ENCODE assay signal across 8 cellular contexts in the genomic region with DNA sequence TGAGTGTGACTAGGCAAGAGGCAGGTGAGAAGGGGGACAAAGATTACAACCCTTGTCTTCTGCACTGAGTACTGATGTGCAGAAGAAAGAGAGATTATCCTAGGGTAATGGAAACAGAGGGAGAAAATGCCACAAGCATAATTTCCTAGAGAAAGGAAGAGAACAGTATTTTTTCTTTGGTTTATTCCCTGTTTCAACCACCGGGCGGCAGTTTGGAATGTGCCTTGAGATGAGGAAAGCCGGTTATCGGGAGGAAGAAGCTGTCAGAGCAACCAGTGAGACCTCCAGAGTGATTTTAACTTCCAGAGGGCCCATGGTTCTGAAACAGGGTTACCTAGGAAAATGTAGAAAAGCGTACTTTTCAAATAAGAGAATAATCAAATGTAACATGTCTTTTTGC.
DNase-seq lines count a peak whose midpoint lies in the region; ATAC-seq, FAIRE-seq and TF ChIP-seq lines count a peak whose summit lies in the region.

No MANE protein-coding gene starts in this region.

- H2AFZ ChIP-seq in fibroblast of lung (ENCODE audit: low read length), result no peak overlapping the region

- FAIRE-seq in A549 (lab: Jason Lieb, UNC), result no peak

- CTCF ChIA-PET in A549 (lab: Yijun Ruan, JAX), result interaction anchor here (0.8 to 1.2 kb wide), 3 partner anchors 14 to 238 kb away, joined by 5 read pairs; no protein-coding TSS in a partner anchor

- intact Hi-C loops in stomach (cut with DNase I; ENCODE audit: low total_unique reads), result loop anchor here (10.0 kb wide), 1 partner anchor 283 kb away; no protein-coding TSS in a partner anchor

- no peaks in the 10 kb centered on the region for H4K20me1 ChIP-seq in fibroblast of lung (ENCODE audit: control insufficient read depth, extremely low read depth, insufficient read depth, low read length)

- no peak for TF ChIP-seq POLR2A in A549 (IDR thresholded peaks at IDR 0.05; ENCODE audit: low read length)
- TF ChIP-seq POLR2A in stomach (IDR thresholded peaks at IDR 0.05), result no peak

- TF ChIP-seq RAD21 in A549 (conservative IDR thresholded peaks at IDR 0.05 in 1 of 2, IDR thresholded peaks at IDR 0.05 in 1 of 2), result peak; percentile 40 to 46; a peak in 3 of 5 replicates

- WGBS in A549 (ENCODE audit: missing lambda C conversion rate), result 39% methylated on average over 5 of the region's 5 CpGs
- 31 to 58% (median 42%) methylated on average over 5 of the region's 5 CpGs for WGBS in stomach, 5 donors

- H3K9me3 ChIP-seq in A549 (no peaks in the 10 kb centered on the region), fibroblast of lung (ENCODE audit: control insufficient read depth, insufficient read depth, low read depth, low read length) (no peaks in the 10 kb centered on the region), stomach (no peaks in the 10 kb centered on the region)

- TF ChIP-seq CTCF in A549 (IDR thresholded peaks at IDR 0.05) (peak; percentile 46), GM12873 (IDR thresholded peaks at IDR 0.05; ENCODE audit: insufficient read depth, low read depth, low read length, missing control alignments) (peak; percentile 26), fibroblast of lung (conservative IDR thresholded peaks at IDR 0.05 in 1 of 2, IDR thresholded peaks at IDR 0.05 in 1 of 2; ENCODE audit: low read depth in 1 of 2, low read length in 2 of 2) (peak; percentile 57 to 63), stomach (IDR thresholded peaks at IDR 0.05) (peak in 3 of 7 experiments; percentile 12 to 48 (median 31))

- peak in 1 of 2 experiments; percentile 66; a peak in 2 of 6 replicates for ATAC-seq in A549
- no peak for ATAC-seq in HG03039 (IDR thresholded peaks at IDR 0.05; ENCODE audit: unreplicated experiment)

- H3K36me3 ChIP-seq in fibroblast of lung (ENCODE audit: control insufficient read depth, insufficient read depth, low read length), result peaks cover 4% of the 10 kb centered on the region
- peaks cover 0 to 33% (median 26%) of the 10 kb centered on the region in 4 donors for H3K36me3 ChIP-seq in stomach

- H3K4me1 ChIP-seq in A549 (peaks cover 19% of the 10 kb centered on the region; the same call in 2 of the 3 replicates), fibroblast of lung (ENCODE audit: control insufficient read depth, extremely low read depth, insufficient read depth, low read length) (no peaks in the 10 kb centered on the region), stomach (peaks cover 0 to 25% (median 10%) of the 10 kb centered on the region in 4 donors)

- H3K4me3 ChIP-seq in A549 (no peak overlapping the region), fibroblast of lung (replicated peaks in 1 of 4; ENCODE audit: control extremely low read depth in 1 of 4, insufficient read depth in 1 of 4, low read depth in 3 of 4, low read length in 4 of 4) (no peak overlapping the region), stomach (no peak overlapping the region)

- H3K4me2 ChIP-seq in A549 (no peak overlapping the region), fibroblast of lung (ENCODE audit: extremely low read depth, insufficient read depth, low read length) (no peak overlapping the region)

- H3K9ac ChIP-seq in fibroblast of lung (ENCODE audit: insufficient read depth, low read length), result no peak overlapping the region

- H3K79me2 ChIP-seq in fibroblast of lung (ENCODE audit: control insufficient read depth, insufficient read depth, low read length), result no peaks in the 10 kb centered on the region

- no peak overlapping the region for H3K27ac ChIP-seq in A549
- no peak overlapping the region for H3K27ac ChIP-seq in fibroblast of lung (ENCODE audit: insufficient read depth, low read length)
- no peak overlapping the region for H3K27ac ChIP-seq in stomach

- DNase-seq in A549 (ENCODE audit: low read depth in 1 of 2, low spot score in 1 of 2) (peak; percentile 3 to 27), RPMI8226 (peak; percentile 16), fibroblast of lung (ENCODE audit: low read depth in 2 of 2) (peak; percentile 35 to 51), occipital lobe (lab: John Stamatoyannopoulos, UW) (peak; percentile 2), stomach (no peak)
- no peak for DNase-seq in activated effector memory CD4-positive, alpha-beta T cell treated with Interleukin-2 at 50 U/mL for 16 hours

- H3K27me3 ChIP-seq in fibroblast of lung (ENCODE audit: control insufficient read depth, insufficient read depth, low read length) (no peaks in the 10 kb centered on the region), stomach (no peaks in the 10 kb centered on the region)

- POLR2A ChIA-PET in A549 (lab: Yijun Ruan, JAX), result no interaction called here

- no peak for TF ChIP-seq EP300 in A549 (IDR thresholded peaks at IDR 0.05)
- no peak for TF ChIP-seq EP300 in stomach (IDR thresholded peaks at IDR 0.05)

TF ChIP-seq in A549, 52 proteins besides CTCF, POLR2A, EP300 and RAD21:
- peak; percentile 64 for TF ChIP-seq SMC3 (IDR thresholded peaks at IDR 0.05)
- TF ChIP-seq ZNF302 (CRISPR knock-in tag; IDR thresholded peaks at IDR 0.05), result no peak
- no peak for TF ChIP-seq ZC3H11A (IDR thresholded peaks at IDR 0.05)
- TF ChIP-seq HEYL (CRISPR knock-in tag; IDR thresholded peaks at IDR 0.05), result no peak
TF ChIP-seq in A549: peak in this region for 1.

Comparison
In these comparisons a context has a peak if more than half of its experiments do, and no peak if none do; other contexts are left out.
1. DNase-seq: peak in A549 (2 of 2), RPMI8226 (single experiment), fibroblast of lung (2 of 2) and occipital lobe (single experiment); none in stomach (single experiment) and activated effector memory CD4-positive, alpha-beta T cell treated with Interleukin-2 at 50 U/mL for 16 hours (single experiment).